17 cellular contexts compared by ENCODE assay signal in the genomic region with DNA sequence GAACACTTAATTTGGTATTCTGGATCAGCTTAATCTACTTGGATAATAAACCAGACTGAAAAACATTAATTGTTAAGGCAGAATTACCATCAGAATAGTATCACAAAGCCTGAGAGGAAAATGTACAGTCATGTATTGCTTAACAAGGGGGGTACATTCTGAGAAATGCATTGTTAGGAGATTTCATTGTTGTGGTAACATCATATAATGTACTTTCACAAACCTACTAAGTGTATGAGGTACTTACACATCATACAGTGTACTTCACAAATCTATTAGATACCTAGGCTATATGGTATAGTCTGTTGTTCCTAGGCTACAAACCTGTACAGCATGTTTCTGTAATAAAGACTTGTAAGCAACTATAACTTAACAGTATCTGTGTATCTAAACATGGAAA.
DNase-seq lines count a peak whose midpoint lies in the region; ATAC-seq and TF ChIP-seq lines count a peak whose summit lies in the region.
"Had no signal": no experiment of that assay in that cellular context is flagged by ENCODE, and none has a peak within 500 bp of the region (broad histone marks: within the 10 kb centered on the region; RNA-seq: fewer than 3 reads in every experiment).

No MANE protein-coding gene starts in this region.

- peaks cover 8% of the 10 kb centered on the region for H3K36me3 ChIP-seq in CD4-positive, alpha-beta memory T cell (ENCODE audit: insufficient read depth, low read length)
- H3K36me3 ChIP-seq in GM23338 (ENCODE audit: insufficient read depth), result no peaks in the 10 kb centered on the region

- H3K4me3 Mint-ChIP-seq in CD4-positive, alpha-beta memory T cell, result no peak overlapping the region
- H3K4me3 Mint-ChIP-seq in GM23338 (no peak overlapping the region), mesothelial cell of epicardium (no peak overlapping the region)
- H3K4me3 Mint-ChIP-seq in activated T-helper 17 cell treated with anti-CD3 and anti-CD28 coated beads, Interleukin-2, amount 50 U/mL, for 72 hours, result no peak overlapping the region
- H3K4me3 Mint-ChIP-seq: central memory CD8-positive, alpha-beta T cell had no signal

- peaks cover 13% of the 10 kb centered on the region for H3K79me2 ChIP-seq in GM23338 (replicated peaks; ENCODE audit: insufficient read depth)

- peaks cover 12 to 36% of the 10 kb centered on the region in 2 donors for H3K36me3 Mint-ChIP-seq in CD4-positive, alpha-beta memory T cell
- H3K36me3 Mint-ChIP-seq in GM23338 (ENCODE audit: low read depth) (peaks cover 18% of the 10 kb centered on the region), mesothelial cell of epicardium (peaks cover 16% of the 10 kb centered on the region)
- H3K36me3 Mint-ChIP-seq in activated T-helper 17 cell treated with anti-CD3 and anti-CD28 coated beads, Interleukin-2, amount 50 U/mL, for 72 hours (ENCODE audit: low read depth), result peaks cover 50% of the 10 kb centered on the region

- no peaks in the 10 kb centered on the region for H3K27me3 Mint-ChIP-seq in CD4-positive, alpha-beta memory T cell
- H3K27me3 Mint-ChIP-seq in GM23338 (ENCODE audit: insufficient read depth, low read depth, poor library complexity), result no peaks in the 10 kb centered on the region
- H3K27me3 Mint-ChIP-seq in activated T-helper 17 cell treated with anti-CD3 and anti-CD28 coated beads, Interleukin-2, amount 50 U/mL, for 72 hours, result no peaks in the 10 kb centered on the region
- no peaks in the 10 kb centered on the region for H3K27me3 Mint-ChIP-seq in mesothelial cell of epicardium (ENCODE audit: low read depth)
- H3K27me3 Mint-ChIP-seq: central memory CD8-positive, alpha-beta T cell had no signal

- peaks cover 0 to 3% (median 0%) of the 10 kb centered on the region in 8 donors for H3K9me3 Mint-ChIP-seq in CD4-positive, alpha-beta memory T cell
- H3K9me3 Mint-ChIP-seq in GM23338 (no peaks in the 10 kb centered on the region; the same call in 2 of the 3 replicates), mesothelial cell of epicardium (no peaks in the 10 kb centered on the region)
- no peaks in the 10 kb centered on the region for H3K9me3 Mint-ChIP-seq in activated T-helper 17 cell treated with anti-CD3 and anti-CD28 coated beads, Interleukin-2, amount 50 U/mL, for 72 hours
- H3K9me3 Mint-ChIP-seq: central memory CD8-positive, alpha-beta T cell had no signal

- TF ChIP-seq CTCF in GM23338 (conservative IDR thresholded peaks at IDR 0.05; ENCODE audit: low read depth in 2 of 2), result no peak
- no peak for TF ChIP-seq CTCF in mesothelial cell of epicardium (IDR thresholded peaks at IDR 0.05; ENCODE audit: unreplicated experiment)

- H3K4me1 ChIP-seq in CD4-positive, alpha-beta memory T cell (ENCODE audit: insufficient read depth, low read length), result no peaks in the 10 kb centered on the region
- no peaks in the 10 kb centered on the region for H3K4me1 ChIP-seq in GM23338 (ENCODE audit: insufficient read depth)

- no peak for DNase-seq in CD4-positive, alpha-beta memory T cell
- DNase-seq in GM23338 (ENCODE audit: low spot score) (no peak), mesothelial cell of epicardium (ENCODE audit: low spot score in 2 of 2, unreplicated experiment in 2 of 2) (no peak), NOMO-1 treated with DMSO at 0.1 percent for 48 hours (lab: John Stamatoyannopoulos, UW; ENCODE audit: unreplicated experiment) (no peak)
- DNase-seq: activated CD8-positive, alpha-beta memory T cell treated with anti-CD3 and anti-CD28 coated beads, Interleukin-2, amount 50 U/mL, for 4 hours; amniotic stem cell; DMS53; hypothalamus; NCI-H1048; NCI-H774; stimulated activated CD4-positive, alpha-beta T cell treated with anti-CD3 and anti-CD28 coated beads, Interleukin-4, amount 100 ng/mL, for 24 hours; stimulated activated CD8-positive, alpha-beta memory T cell treated with anti-CD3 and anti-CD28 coated beads, Interleukin-4, amount 100 ng/mL, for 48 hours; thyroid gland had no signal

- no peak overlapping the region for H2AFZ ChIP-seq in GM23338

- H4K20me1 ChIP-seq in GM23338 (replicated peaks; ENCODE audit: insufficient read depth), result no peaks in the 10 kb centered on the region; the same call in none of the 2 replicates

- H3K4me1 Mint-ChIP-seq in CD4-positive, alpha-beta memory T cell, result peaks cover 4 to 11% (median 6%) of the 10 kb centered on the region in 4 donors
- H3K4me1 Mint-ChIP-seq in GM23338 (no peaks in the 10 kb centered on the region), mesothelial cell of epicardium (peaks cover 9% of the 10 kb centered on the region)
- H3K4me1 Mint-ChIP-seq in activated T-helper 17 cell treated with anti-CD3 and anti-CD28 coated beads, Interleukin-2, amount 50 U/mL, for 72 hours, result no peaks in the 10 kb centered on the region

- no peaks in the 10 kb centered on the region for H3F3A ChIP-seq in GM23338 (replicated peaks; ENCODE audit: low read depth)

- POLR2A ChIA-PET in CD4-positive, alpha-beta memory T cell (lab: Charles Lee; ENCODE audit: partially characterized antibody), result no interaction called here

- H3K4me3 ChIP-seq in CD4-positive, alpha-beta memory T cell (ENCODE audit: low read length in 2 of 2), result no peak overlapping the region
- H3K4me3 ChIP-seq in GM23338, result no peak overlapping the region
- H3K4me3 ChIP-seq: thyroid gland had no signal

- no peaks in the 10 kb centered on the region for H3K9me3 ChIP-seq in CD4-positive, alpha-beta memory T cell (ENCODE audit: control insufficient read depth in 1 of 2, low read length in 2 of 2)
- H3K9me3 ChIP-seq: thyroid gland had no signal

- H3K4me2 ChIP-seq in GM23338, result no peak overlapping the region

- ATAC-seq in GM23338 (no peak), GM19328 (IDR thresholded peaks at IDR 0.05; ENCODE audit: unreplicated experiment) (no peak), GM18868 (IDR thresholded peaks at IDR 0.05; ENCODE audit: unreplicated experiment) (no peak)
- ATAC-seq in activated T-helper 17 cell treated with anti-CD3 and anti-CD28 coated beads, Interleukin-2, amount 50 U/mL, for 72 hours (replicated peaks), result peak; percentile 66

- H3K9me2 ChIP-seq in GM23338 (ENCODE audit: insufficient read depth), result no peaks in the 10 kb centered on the region

- no peak overlapping the region for H3K27ac ChIP-seq in CD4-positive, alpha-beta memory T cell (ENCODE audit: low read depth, low read length)
- 0 out of 2 replicates have a peak overlapping the region, but pooled peaks have one; percentile 33 for H3K27ac ChIP-seq in GM23338 (ENCODE audit: low read depth)

- intact Hi-C loops in CD4-positive, alpha-beta memory T cell (cut with micrococcal nuclease), result no loop called here

- peak overlapping the region in 5 of 7 donors; percentile 4 to 76 (median 66) for H3K27ac Mint-ChIP-seq in CD4-positive, alpha-beta memory T cell
- H3K27ac Mint-ChIP-seq in GM23338 (peak overlapping the region; percentile 11; the same call in 1 of the 2 replicates), mesothelial cell of epicardium (peak overlapping the region; percentile 21)
- peak overlapping the region; percentile 49 for H3K27ac Mint-ChIP-seq in activated T-helper 17 cell treated with anti-CD3 and anti-CD28 coated beads, Interleukin-2, amount 50 U/mL, for 72 hours

- CTCF ChIA-PET in CD4-positive, alpha-beta memory T cell (lab: Charles Lee; ENCODE audit: partially characterized antibody), result interaction anchor here (1.6 kb wide), 1 partner anchor 19 kb away, joined by 3 read pairs; no protein-coding TSS in a partner anchor

- H3K27me3 ChIP-seq in CD4-positive, alpha-beta memory T cell (ENCODE audit: insufficient read depth, low read length), result no peaks in the 10 kb centered on the region
- H3K27me3 ChIP-seq in GM23338 (ENCODE audit: insufficient read depth), result no peaks in the 10 kb centered on the region
- H3K27me3 ChIP-seq: thyroid gland had no signal

TF ChIP-seq in GM23338, 12 proteins besides CTCF, POLR2A, EP300 and RAD21 (continues in another document):
- TF ChIP-seq, protein P1, sequence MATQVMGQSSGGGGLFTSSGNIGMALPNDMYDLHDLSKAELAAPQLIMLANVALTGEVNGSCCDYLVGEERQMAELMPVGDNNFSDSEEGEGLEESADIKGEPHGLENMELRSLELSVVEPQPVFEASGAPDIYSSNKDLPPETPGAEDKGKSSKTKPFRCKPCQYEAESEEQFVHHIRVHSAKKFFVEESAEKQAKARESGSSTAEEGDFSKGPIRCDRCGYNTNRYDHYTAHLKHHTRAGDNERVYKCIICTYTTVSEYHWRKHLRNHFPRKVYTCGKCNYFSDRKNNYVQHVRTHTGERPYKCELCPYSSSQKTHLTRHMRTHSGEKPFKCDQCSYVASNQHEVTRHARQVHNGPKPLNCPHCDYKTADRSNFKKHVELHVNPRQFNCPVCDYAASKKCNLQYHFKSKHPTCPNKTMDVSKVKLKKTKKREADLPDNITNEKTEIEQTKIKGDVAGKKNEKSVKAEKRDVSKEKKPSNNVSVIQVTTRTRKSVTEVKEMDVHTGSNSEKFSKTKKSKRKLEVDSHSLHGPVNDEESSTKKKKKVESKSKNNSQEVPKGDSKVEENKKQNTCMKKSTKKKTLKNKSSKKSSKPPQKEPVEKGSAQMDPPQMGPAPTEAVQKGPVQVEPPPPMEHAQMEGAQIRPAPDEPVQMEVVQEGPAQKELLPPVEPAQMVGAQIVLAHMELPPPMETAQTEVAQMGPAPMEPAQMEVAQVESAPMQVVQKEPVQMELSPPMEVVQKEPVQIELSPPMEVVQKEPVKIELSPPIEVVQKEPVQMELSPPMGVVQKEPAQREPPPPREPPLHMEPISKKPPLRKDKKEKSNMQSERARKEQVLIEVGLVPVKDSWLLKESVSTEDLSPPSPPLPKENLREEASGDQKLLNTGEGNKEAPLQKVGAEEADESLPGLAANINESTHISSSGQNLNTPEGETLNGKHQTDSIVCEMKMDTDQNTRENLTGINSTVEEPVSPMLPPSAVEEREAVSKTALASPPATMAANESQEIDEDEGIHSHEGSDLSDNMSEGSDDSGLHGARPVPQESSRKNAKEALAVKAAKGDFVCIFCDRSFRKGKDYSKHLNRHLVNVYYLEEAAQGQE (IDR thresholded peaks at IDR 0.05; ENCODE audit: unreplicated experiment), result no peak
- TF ChIP-seq JUNB (IDR thresholded peaks at IDR 0.05; ENCODE audit: unreplicated experiment), result no peak
- TF ChIP-seq STAT1 (IDR thresholded peaks at IDR 0.05; ENCODE audit: unreplicated experiment), result no peak
- TF ChIP-seq ZNF114 (CRISPR knock-in tag; IDR thresholded peaks at IDR 0.05), result no peak
- TF ChIP-seq CREB1 (CRISPR knock-in tag; IDR thresholded peaks at IDR 0.05; ENCODE audit: low read depth), result no peak
- TF ChIP-seq EZH2 (IDR thresholded peaks at IDR 0.05; ENCODE audit: low read depth, unreplicated experiment), result no peak
- no peak for TF ChIP-seq EZH2phosphoT487 (IDR thresholded peaks at IDR 0.05; ENCODE audit: unreplicated experiment)

Comparison
In these comparisons a context has a peak if more than half of its experiments do, and no peak if none do; other contexts are left out.
1. H3K27ac Mint-ChIP-seq: peak in every context shown above with its lines; median percentile 66 in CD4-positive, alpha-beta memory T cell; 49 in activated T-helper 17 cell treated with anti-CD3 and anti-CD28 coated beads, Interleukin-2, amount 50 U/mL, for 72 hours; 21 in mesothelial cell of epicardium; 11 in GM23338.